ENCODE assay signal across 25 cellular contexts in genomic region chr1:53535846-53536245, GRCh38.
DNase-seq lines count a peak whose midpoint lies in the region; ATAC-seq and TF ChIP-seq lines count a peak whose summit lies in the region.
"Had no signal": no experiment of that assay in that cellular context is flagged by ENCODE, and none has a peak within 500 bp of the region (broad histone marks: within the 10 kb centered on the region; RNA-seq: fewer than 3 reads in every experiment).

No MANE protein-coding gene starts in this region.

- no peaks in the 10 kb centered on the region for H3K36me3 Mint-ChIP-seq in stimulated activated memory B cell treated with anti-CD40 and anti-IgM and Interleukin-4, amounts not matched to agents 10 μg/mL and 1 μg/mL and 100 μg/mL, for 72 hours
- no peaks in the 10 kb centered on the region for H3K36me3 Mint-ChIP-seq in activated CD8-positive, alpha-beta T cell treated with anti-CD3 and anti-CD28 coated beads for 36 hours (ENCODE audit: low read depth)

- POLR2A ChIA-PET in RWPE1 (lab: Yijun Ruan, JAX; ENCODE audit: low non-redundant PET), result no interaction called here
- POLR2A ChIA-PET in activated CD8-positive, alpha-beta T cell treated with anti-CD3 and anti-CD28 coated beads for 36 hours (lab: Charles Lee), result no interaction called here

- DNase-seq in EL (peak; percentile 61), NCI-H2171 (lab: John Stamatoyannopoulos, UW) (peak; percentile 89), adipocyte (ENCODE audit: low read depth) (peak; percentile 37), kidney glomerular epithelial cell (lab: John Stamatoyannopoulos, UW) (peak; percentile 5), RWPE1 (ENCODE audit: low spot score) (no peak), Right ventricle myocardium inferior (ENCODE audit: missing footprints) (no peak)
- no peak for DNase-seq in activated CD8-positive, alpha-beta T cell treated with anti-CD3 and anti-CD28 coated beads for 36 hours
- DNase-seq: activated CD4-positive, alpha-beta memory T cell treated with anti-CD3 and anti-CD28 coated beads, Interleukin-2, amount 10 ng/mL, durations not matched to agents 7 days and 5 days; activated naive CD4-positive, alpha-beta T cell treated with Interleukin-2 at 50 U/mL for 16 hours; activated T-cell treated with anti-CD3 and anti-CD28 coated beads, Interleukin-2, amount 50 U/mL, for 1 hour; Caco-2; foreskin keratinocyte; GOT3; NCI-H187; nephron progenitor cell; posterior cingulate gyrus; stimulated activated CD8-positive, alpha-beta memory T cell treated with anti-CD3 and anti-CD28 coated beads, Interleukin-4, amount 100 ng/mL, for 48 hours; T1000; upper lobe of right lung had no signal

- peaks cover 16% of the 10 kb centered on the region for H3K27me3 ChIP-seq in adipocyte (replicated peaks; ENCODE audit: control insufficient read depth, insufficient read depth, low read length)
- H3K27me3 ChIP-seq: BLaER1, hepatocyte, upper lobe of right lung had no signal

- no peak overlapping the region for H3K27ac Mint-ChIP-seq in stimulated activated memory B cell treated with anti-CD40 and anti-IgM and Interleukin-4, amounts not matched to agents 10 μg/mL and 1 μg/mL and 100 μg/mL, for 72 hours
- H3K27ac Mint-ChIP-seq in activated CD8-positive, alpha-beta T cell treated with anti-CD3 and anti-CD28 coated beads for 36 hours, result no peak overlapping the region
- H3K27ac Mint-ChIP-seq: activated CD4-positive, alpha-beta memory T cell treated with anti-CD3 and anti-CD28 coated beads, Interleukin-2, amount 10 ng/mL, durations not matched to agents 7 days and 5 days; nephron progenitor cell had no signal

- no peaks in the 10 kb centered on the region for H3K9me3 Mint-ChIP-seq in stimulated activated memory B cell treated with anti-CD40 and anti-IgM and Interleukin-4, amounts not matched to agents 10 μg/mL and 1 μg/mL and 100 μg/mL, for 72 hours
- no peaks in the 10 kb centered on the region for H3K9me3 Mint-ChIP-seq in activated CD8-positive, alpha-beta T cell treated with anti-CD3 and anti-CD28 coated beads for 36 hours
- H3K9me3 Mint-ChIP-seq: activated CD4-positive, alpha-beta memory T cell treated with anti-CD3 and anti-CD28 coated beads, Interleukin-2, amount 10 ng/mL, durations not matched to agents 7 days and 5 days; nephron progenitor cell had no signal

- no peak overlapping the region for H3K4me3 ChIP-seq in adipocyte (ENCODE audit: low read length)
- H3K4me3 ChIP-seq: BLaER1, hepatocyte, SK-N-MC, upper lobe of right lung had no signal

- peaks cover 37% of the 10 kb centered on the region for H3K27me3 Mint-ChIP-seq in stimulated activated memory B cell treated with anti-CD40 and anti-IgM and Interleukin-4, amounts not matched to agents 10 μg/mL and 1 μg/mL and 100 μg/mL, for 72 hours
- no peaks in the 10 kb centered on the region for H3K27me3 Mint-ChIP-seq in activated CD8-positive, alpha-beta T cell treated with anti-CD3 and anti-CD28 coated beads for 36 hours

- H3K4me1 Mint-ChIP-seq in stimulated activated memory B cell treated with anti-CD40 and anti-IgM and Interleukin-4, amounts not matched to agents 10 μg/mL and 1 μg/mL and 100 μg/mL, for 72 hours, result no peaks in the 10 kb centered on the region
- no peaks in the 10 kb centered on the region for H3K4me1 Mint-ChIP-seq in activated CD8-positive, alpha-beta T cell treated with anti-CD3 and anti-CD28 coated beads for 36 hours (ENCODE audit: low read depth)
- H3K4me1 Mint-ChIP-seq: activated CD4-positive, alpha-beta memory T cell treated with anti-CD3 and anti-CD28 coated beads, Interleukin-2, amount 10 ng/mL, durations not matched to agents 7 days and 5 days had no signal

- no peak overlapping the region for H3K4me3 Mint-ChIP-seq in stimulated activated memory B cell treated with anti-CD40 and anti-IgM and Interleukin-4, amounts not matched to agents 10 μg/mL and 1 μg/mL and 100 μg/mL, for 72 hours
- H3K4me3 Mint-ChIP-seq in activated CD8-positive, alpha-beta T cell treated with anti-CD3 and anti-CD28 coated beads for 36 hours, result no peak overlapping the region
- H3K4me3 Mint-ChIP-seq: activated CD4-positive, alpha-beta memory T cell treated with anti-CD3 and anti-CD28 coated beads, Interleukin-2, amount 10 ng/mL, durations not matched to agents 7 days and 5 days; nephron progenitor cell had no signal

- H3K27ac ChIP-seq in RWPE1, result no peak overlapping the region
- H3K27ac ChIP-seq: BLaER1, epithelial cell of prostate, foreskin keratinocyte, hepatocyte, SK-N-MC, upper lobe of right lung had no signal

- no peak for TF ChIP-seq CTCF in RWPE1 (conservative IDR thresholded peaks at IDR 0.05; ENCODE audit: low read depth)
- TF ChIP-seq CTCF in activated CD8-positive, alpha-beta T cell treated with anti-CD3 and anti-CD28 coated beads for 36 hours (IDR thresholded peaks at IDR 0.05), result no peak

- CTCF ChIA-PET in RWPE1 (lab: Yijun Ruan, JAX), result interaction anchor here (0.6 kb wide), 1 partner anchor 93 kb away, joined by 3 read pairs; no protein-coding TSS in a partner anchor
- CTCF ChIA-PET in activated CD8-positive, alpha-beta T cell treated with anti-CD3 and anti-CD28 coated beads for 36 hours (lab: Charles Lee), result no interaction called here

- ATAC-seq in stimulated activated memory B cell treated with anti-CD40 and anti-IgM and Interleukin-4, amounts not matched to agents 10 μg/mL and 1 μg/mL and 100 μg/mL, for 72 hours, result no peak
- no peak for ATAC-seq in Right ventricle myocardium inferior
- no peak for ATAC-seq in activated CD8-positive, alpha-beta T cell treated with anti-CD3 and anti-CD28 coated beads for 36 hours
- ATAC-seq: foreskin keratinocyte, sciatic nerve, upper lobe of right lung had no signal

- H3K9me3 ChIP-seq in adipocyte (ENCODE audit: control insufficient read depth, low read length), result no peaks in the 10 kb centered on the region
- H3K9me3 ChIP-seq: BLaER1, Caco-2, upper lobe of right lung had no signal

- intact Hi-C loops in Right ventricle myocardium inferior (cut with DNase I), result no loop called here
- intact Hi-C loops in activated CD8-positive, alpha-beta T cell treated with anti-CD3 and anti-CD28 coated beads for 36 hours (cut with micrococcal nuclease), result no loop called here

- H3K36me3 ChIP-seq in adipocyte (ENCODE audit: control insufficient read depth, insufficient read depth, low read length, severe bottlenecking), result no peaks in the 10 kb centered on the region
- H3K36me3 ChIP-seq: BLaER1, upper lobe of right lung had no signal

- no peak overlapping the region for H3K9ac ChIP-seq in adipocyte (ENCODE audit: low read length)
- H3K9ac ChIP-seq: BLaER1 had no signal

- H3K4me1 ChIP-seq in adipocyte (ENCODE audit: control insufficient read depth, insufficient read depth, low read length), result no peaks in the 10 kb centered on the region
- H3K4me1 ChIP-seq: foreskin keratinocyte, upper lobe of right lung had no signal

Comparison
In these comparisons a context has a peak if more than half of its experiments do, and no peak if none do; other contexts are left out.
1. DNase-seq: peak in EL (single experiment), NCI-H2171 (single experiment), adipocyte (single experiment) and kidney glomerular epithelial cell (single experiment); none in RWPE1 (single experiment), Right ventricle myocardium inferior (single experiment) and activated CD8-positive, alpha-beta T cell treated with anti-CD3 and anti-CD28 coated beads for 36 hours (single experiment).